10 cellular contexts compared by ENCODE assay signal in genomic region chr5:55187370-55187769, GRCh38. TPM values are rescaled to one million over a fixed set of nuclear protein-coding genes. Genes with fewer than 3 reads are reported as not detected.
DNase-seq lines count a peak whose midpoint lies in the region; ATAC-seq and TF ChIP-seq lines count a peak whose summit lies in the region.
"Had no signal": no experiment of that assay in that cellular context is flagged by ENCODE, and none has a peak within 500 bp of the region (broad histone marks: within the 10 kb centered on the region; RNA-seq: fewer than 3 reads in every experiment).

No MANE protein-coding gene starts in this region.

- H3K4me1 ChIP-seq in BE2C (no peaks in the 10 kb centered on the region), OCI-LY7 (ENCODE audit: insufficient read depth, low read length, poor library complexity, severe bottlenecking) (no peaks in the 10 kb centered on the region), foreskin keratinocyte (no peaks in the 10 kb centered on the region)
- H3K4me1 ChIP-seq: esophagus squamous epithelium had no signal

- H2AFZ ChIP-seq in OCI-LY7 (ENCODE audit: low read length), result no peak overlapping the region

- CTCF ChIA-PET in OCI-LY7 (lab: Charles Lee; ENCODE audit: unreplicated experiment), result no interaction called here

- H3K27ac ChIP-seq in OCI-LY7 (ENCODE audit: low read depth, low read length, poor library complexity, severe bottlenecking), result no peak overlapping the region
- no peak overlapping the region for H3K27ac ChIP-seq in foreskin keratinocyte
- H3K27ac ChIP-seq: esophagus squamous epithelium had no signal

- ATAC-seq in foreskin keratinocyte (peak; percentile 41), HG03039 (IDR thresholded peaks at IDR 0.05; ENCODE audit: unreplicated experiment) (no peak)

- BruUV-seq in OCI-LY7 (replicated peaks; lab: Mats Ljungman, UMichigan), result no TSS peak

- H3K36me3 ChIP-seq in BE2C (no peaks in the 10 kb centered on the region), OCI-LY7 (ENCODE audit: insufficient read depth, low read length) (no peaks in the 10 kb centered on the region)
- H3K36me3 ChIP-seq: esophagus squamous epithelium had no signal

- POLR2A ChIA-PET in OCI-LY7 (lab: Charles Lee), result interaction anchor here (0.5 to 1.2 kb wide), 4 partner anchors 14 to 518 kb away, joined by 3 to 5 read pairs (median 4); no protein-coding TSS in a partner anchor

- H3K9me2 ChIP-seq in OCI-LY7 (ENCODE audit: insufficient read depth, low read length), result no peaks in the 10 kb centered on the region

- peaks cover 55% of the 10 kb centered on the region for H3K27me3 ChIP-seq in BE2C
- peaks cover 82% of the 10 kb centered on the region for H3K27me3 ChIP-seq in foreskin keratinocyte

- no peaks in the 10 kb centered on the region for H3K79me2 ChIP-seq in OCI-LY7 (ENCODE audit: insufficient read depth, low read depth, low read length)

- intact Hi-C loops in OCI-LY7 (cut with micrococcal nuclease; ENCODE audit: unreplicated experiment), result no loop called here
- intact Hi-C loops in cardiac septum (cut with DNase I), result no loop called here

- TF ChIP-seq CTCF in BE2C (IDR thresholded peaks at IDR 0.05; ENCODE audit: low read depth, low read length) (0 out of 2 replicates have a peak, but pooled peaks have one; percentile 2), OCI-LY7 (conservative IDR thresholded peaks at IDR 0.05; ENCODE audit: low read length) (peak; percentile 63), foreskin keratinocyte (conservative IDR thresholded peaks at IDR 0.05) (peak; percentile 64)

- no peaks in the 10 kb centered on the region for H4K20me1 ChIP-seq in OCI-LY7 (ENCODE audit: insufficient read depth, low read length)

- no peaks in the 10 kb centered on the region; the same call in 1 of the 2 replicates for H3K9me3 ChIP-seq in BE2C
- H3K9me3 ChIP-seq in OCI-LY7 (ENCODE audit: low read length), result no peaks in the 10 kb centered on the region
- H3K9me3 ChIP-seq: esophagus squamous epithelium had no signal

- H3K4me2 ChIP-seq in OCI-LY7 (ENCODE audit: low read length), result no peak overlapping the region

- DNase-seq in BE2C (no peak), HT-29 (ENCODE audit: low spot score) (peak; percentile 80), OCI-LY7 (ENCODE audit: low spot score) (peak; percentile 13), foreskin keratinocyte (peak in 1 of 2 donors; percentile 28), cardiac septum (ENCODE audit: low spot score) (no peak), EL (no peak)
- DNase-seq in effector CD4-positive, alpha-beta T cell, result no peak
- DNase-seq: activated CD4-positive, alpha-beta T cell treated with anti-CD3 and anti-CD28 coated beads for 4 hours; esophagus squamous epithelium had no signal

- H3K4me3 ChIP-seq in BE2C (ENCODE audit: low read depth, low read length) (no peak overlapping the region), OCI-LY7 (ENCODE audit: low read depth, low read length, poor library complexity, severe bottlenecking) (no peak overlapping the region)
- H3K4me3 ChIP-seq: esophagus squamous epithelium had no signal

RNA-seq across cellular contexts. Expression of gene CDC20B, which starts 14.4 kb away (rescaled TPM):
- polyA plus RNA-seq in BE2C (2012; ENCODE audit: insufficient read depth, insufficient read length, low read depth), result not detected
- not detected in 2 replicates for total RNA-seq in HT-29 (2014; rRNA removed; shearing (Covaris generic))
- total RNA-seq in OCI-LY7 (2014; rRNA removed; shearing (Covaris generic)), result not detected in 2 replicates
- not detected in 2 replicates for total RNA-seq in OCI-LY7 (2022)
- not detected in 2 replicates for total RNA-seq in foreskin keratinocyte
- polyA plus RNA-seq in foreskin keratinocyte, result not detected in 2 replicates
- not detected for total RNA-seq in cardiac septum
- total RNA-seq: esophagus squamous epithelium had no signal

RNA-seq across cellular contexts. Expression of gene GPX8, which starts 27.4 kb away (rescaled TPM):
- polyA plus RNA-seq in BE2C (2012; ENCODE audit: insufficient read depth, insufficient read length, low read depth), result not detected
- 0.37 and 0.94 TPM in 2 replicates for total RNA-seq in HT-29 (2014; rRNA removed; shearing (Covaris generic))
- total RNA-seq in OCI-LY7 (2014; rRNA removed; shearing (Covaris generic)), result not detected in 2 replicates
- total RNA-seq in OCI-LY7 (2022) (not detected in 2 replicates), foreskin keratinocyte (47.2 and 63.1 TPM in 2 replicates), cardiac septum (7.4 TPM)
- polyA plus RNA-seq in foreskin keratinocyte, result 44.5 and 49.1 TPM in 2 replicates

RNA-seq across cellular contexts. Expression of gene MCIDAS, which starts 39.7 kb away (rescaled TPM):
- not detected for polyA plus RNA-seq in BE2C (2012; ENCODE audit: insufficient read depth, insufficient read length, low read depth)
- 4.1 and 4.4 TPM in 2 replicates for total RNA-seq in HT-29 (2014; rRNA removed; shearing (Covaris generic))
- total RNA-seq in OCI-LY7 (2014; rRNA removed; shearing (Covaris generic)), result not detected in 2 replicates
- total RNA-seq in OCI-LY7 (2022) (0.21 TPM in 1 of 2 replicates, not detected in the other), foreskin keratinocyte (0.10 TPM in 1 of 2 replicates, not detected in the other), cardiac septum (not detected)
- 0.02 TPM in 1 of 2 replicates, not detected in the other for polyA plus RNA-seq in foreskin keratinocyte
- total RNA-seq: esophagus squamous epithelium had no signal

RNA-seq across cellular contexts. Expression of gene CCNO, which starts 46.0 kb away (rescaled TPM):
- not detected for polyA plus RNA-seq in BE2C (2012; ENCODE audit: insufficient read depth, insufficient read length, low read depth)
- 12.4 and 13.0 TPM in 2 replicates for total RNA-seq in HT-29 (2014; rRNA removed; shearing (Covaris generic))
- total RNA-seq in OCI-LY7 (2014; rRNA removed; shearing (Covaris generic)), result 1.3 and 2.4 TPM in 2 replicates
- total RNA-seq in OCI-LY7 (2022), result 2.3 and 3.3 TPM in 2 replicates
- total RNA-seq in foreskin keratinocyte, result 0.42 and 1.9 TPM in 2 replicates
- polyA plus RNA-seq in foreskin keratinocyte, result 0.93 and 2.9 TPM in 2 replicates
- total RNA-seq in cardiac septum, result 0.22 TPM

Comparison
In these comparisons a context has a peak if more than half of its experiments do, and no peak if none do; other contexts are left out.
1. DNase-seq: peak in HT-29 (single experiment) and OCI-LY7 (single experiment); none in BE2C (single experiment), effector CD4-positive, alpha-beta T cell (single experiment), cardiac septum (single experiment) and EL (single experiment).
2. CTCF ChIP-seq: peak in every context shown above with its lines; median percentile 64 in foreskin keratinocyte; 63 in OCI-LY7; 2 in BE2C.